Comparison of ENCODE assay signal across 13 cellular contexts in the genomic region with DNA sequence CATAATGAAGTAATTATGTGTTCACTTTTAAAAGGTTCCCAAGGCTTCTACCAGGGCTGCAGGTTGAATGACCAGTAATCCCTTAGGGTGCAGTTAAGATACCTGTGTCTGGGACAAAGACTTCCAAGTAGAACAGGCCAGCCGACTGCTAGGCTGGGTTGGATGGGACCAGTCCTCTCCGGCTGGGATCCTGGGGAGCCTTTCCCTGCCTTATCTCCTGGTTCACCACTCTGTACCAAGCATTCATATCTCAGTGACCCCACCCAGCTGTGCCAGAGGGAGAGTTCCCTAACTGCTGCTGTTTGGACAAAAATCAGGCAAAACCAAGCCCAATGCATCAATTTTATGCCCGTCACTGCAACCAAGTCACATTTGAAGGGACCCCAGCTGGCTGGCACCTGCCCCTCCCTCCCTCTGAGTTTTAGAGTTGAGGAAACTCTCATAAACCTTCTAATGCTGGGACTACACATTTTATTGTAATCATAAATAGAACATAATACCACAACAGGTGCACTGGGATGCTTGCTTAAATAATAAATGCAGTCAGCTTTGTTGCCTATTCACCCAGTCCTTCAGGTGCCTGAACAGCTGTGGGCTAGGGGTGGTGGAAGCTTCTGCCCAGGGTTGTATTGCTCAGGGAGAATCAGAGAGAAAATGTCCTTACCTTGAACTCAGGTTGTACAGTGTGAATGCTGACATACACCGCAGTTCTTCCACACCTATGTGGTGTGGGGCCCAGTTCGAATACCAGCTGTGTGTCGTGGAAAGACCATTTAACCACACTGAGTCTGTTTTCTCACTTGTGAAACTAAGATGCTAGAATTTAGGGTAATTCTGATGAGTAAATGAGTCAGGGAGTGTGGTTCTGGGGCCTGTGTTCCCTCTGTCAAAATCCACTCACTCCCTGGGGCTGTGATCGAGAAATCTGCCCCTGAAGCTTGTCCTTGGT.
A peak's percentile ranks its signal among the peaks of the same experiment; 100 is the strongest.
DNase-seq lines count a peak whose midpoint lies in the region; ATAC-seq and TF ChIP-seq lines count a peak whose summit lies in the region.
"Had no signal": no experiment of that assay in that cellular context is flagged by ENCODE, and none has a peak within 500 bp of the region (broad histone marks: within the 10 kb centered on the region; RNA-seq: fewer than 3 reads in every experiment).

No MANE protein-coding gene starts in this region.

- TF ChIP-seq POLR2A in body of pancreas (IDR thresholded peaks at IDR 0.05) (no peak), sigmoid colon (IDR thresholded peaks at IDR 0.05) (no peak)

- no peaks in the 10 kb centered on the region for H3K9me3 ChIP-seq in body of pancreas
- H3K9me3 ChIP-seq in sigmoid colon, result no peaks in the 10 kb centered on the region
- H3K9me3 ChIP-seq: adrenal gland, BLaER1 had no signal

- POLR2A ChIA-PET in activated CD8-positive, alpha-beta T cell treated with anti-CD3 and anti-CD28 coated beads, Interleukin-2, amount 10 ng/mL, durations not matched to agents 7 days and 5 days (lab: Charles Lee), result no interaction called here

- no peak for TF ChIP-seq EP300 in sigmoid colon (IDR thresholded peaks at IDR 0.05)

- CTCF ChIA-PET in activated CD8-positive, alpha-beta T cell treated with anti-CD3 and anti-CD28 coated beads, Interleukin-2, amount 10 ng/mL, durations not matched to agents 7 days and 5 days (lab: Charles Lee), result interaction anchor here (0.9 to 1.1 kb wide), 3 partner anchors 118 to 242 kb away, joined by 3 to 4 read pairs (median 3); no protein-coding TSS in a partner anchor

- no peaks in the 10 kb centered on the region for H3K27me3 ChIP-seq in body of pancreas
- no peaks in the 10 kb centered on the region for H3K27me3 ChIP-seq in sigmoid colon
- H3K27me3 ChIP-seq: adrenal gland, BLaER1 had no signal

- H3K4me1 Mint-ChIP-seq in activated CD8-positive, alpha-beta T cell treated with anti-CD3 and anti-CD28 coated beads, Interleukin-2, amount 10 ng/mL, durations not matched to agents 7 days and 5 days (ENCODE audit: low read depth), result peaks cover 45% of the 10 kb centered on the region

- H3K27ac ChIP-seq in body of pancreas (no peak overlapping the region), sigmoid colon (no peak overlapping the region)
- H3K27ac ChIP-seq: adrenal gland, BLaER1, parathyroid adenoma had no signal

- H3K4me1 ChIP-seq in body of pancreas, result no peaks in the 10 kb centered on the region
- no peaks in the 10 kb centered on the region for H3K4me1 ChIP-seq in sigmoid colon
- H3K4me1 ChIP-seq: adrenal gland, BLaER1 had no signal

- no peaks in the 10 kb centered on the region for H3K27me3 Mint-ChIP-seq in activated CD8-positive, alpha-beta T cell treated with anti-CD3 and anti-CD28 coated beads, Interleukin-2, amount 10 ng/mL, durations not matched to agents 7 days and 5 days (ENCODE audit: low read depth)

- no peak overlapping the region for H3K4me3 Mint-ChIP-seq in activated CD8-positive, alpha-beta T cell treated with anti-CD3 and anti-CD28 coated beads, Interleukin-2, amount 10 ng/mL, durations not matched to agents 7 days and 5 days

- WGBS in body of pancreas, 2 donors, result 85 to 88% methylated on average over 7 of the region's 7 CpGs
- 22 to 68% methylated on average over 7 of the region's 7 CpGs for WGBS in sigmoid colon, 2 donors

- H3K36me3 ChIP-seq in body of pancreas (replicated peaks in 1 of 2; ENCODE audit: insufficient read depth in 1 of 2, low read depth in 2 of 2) (no peaks in the 10 kb centered on the region), sigmoid colon (no peaks in the 10 kb centered on the region)
- H3K36me3 ChIP-seq: adrenal gland, BLaER1 had no signal

- H3K9me3 Mint-ChIP-seq in activated CD8-positive, alpha-beta T cell treated with anti-CD3 and anti-CD28 coated beads, Interleukin-2, amount 10 ng/mL, durations not matched to agents 7 days and 5 days (ENCODE audit: insufficient read depth), result no peaks in the 10 kb centered on the region

- no peak for TF ChIP-seq CTCF in body of pancreas (IDR thresholded peaks at IDR 0.05)
- no peak for TF ChIP-seq CTCF in sigmoid colon (IDR thresholded peaks at IDR 0.05)

- no peak overlapping the region for H3K27ac Mint-ChIP-seq in activated CD8-positive, alpha-beta T cell treated with anti-CD3 and anti-CD28 coated beads, Interleukin-2, amount 10 ng/mL, durations not matched to agents 7 days and 5 days

- no peaks in the 10 kb centered on the region for H3K36me3 Mint-ChIP-seq in activated CD8-positive, alpha-beta T cell treated with anti-CD3 and anti-CD28 coated beads, Interleukin-2, amount 10 ng/mL, durations not matched to agents 7 days and 5 days (ENCODE audit: low read depth)

- intact Hi-C loops in body of pancreas (cut with DNase I) (no loop called here), sigmoid colon (cut with DNase I) (no loop called here)

- peak; percentile 7 to 33 (median 7) for DNase-seq in stimulated activated CD4-positive, alpha-beta T cell treated with anti-CD3 and anti-CD28 coated beads, Interleukin-12 subunit alpha, Interleukin-12 subunit beta, amount 100 ng/mL, for 48 hours (ENCODE audit: low read depth in 2 of 3, low spot score in 1 of 3)
- no peak for DNase-seq in stimulated activated CD4-positive, alpha-beta T cell treated with anti-CD3 and anti-CD28 coated beads, Interleukin-4, amount 100 ng/mL, for 4 hours
- peak; percentile 39 for DNase-seq in activated CD8-positive, alpha-beta T cell treated with anti-CD3 and anti-CD28 coated beads, Interleukin-2, amount 10 ng/mL, durations not matched to agents 7 days and 5 days
- DNase-seq in NCI-H146 treated with DMSO at 0.1 percent for 48 hours (lab: John Stamatoyannopoulos, UW; ENCODE audit: unreplicated experiment), result no peak
- no peak for DNase-seq in body of pancreas
- no peak for DNase-seq in sigmoid colon
- DNase-seq: adrenal gland, T1000 had no signal

- ATAC-seq in HG02938 (IDR thresholded peaks at IDR 0.05; ENCODE audit: unreplicated experiment) (peak; percentile 52), HG03039 (IDR thresholded peaks at IDR 0.05; ENCODE audit: unreplicated experiment) (no peak), body of pancreas (no peak)
- ATAC-seq in activated CD8-positive, alpha-beta T cell treated with anti-CD3 and anti-CD28 coated beads, Interleukin-2, amount 10 ng/mL, durations not matched to agents 7 days and 5 days, result peak; percentile 35
- ATAC-seq: HCT116 had no signal

- H3K4me3 ChIP-seq in body of pancreas, result no peak overlapping the region
- no peak overlapping the region for H3K4me3 ChIP-seq in sigmoid colon
- H3K4me3 ChIP-seq: adrenal gland, BLaER1 had no signal

Comparison
In these comparisons a context has a peak if more than half of its experiments do, and no peak if none do; other contexts are left out.
1. DNase-seq: peak in stimulated activated CD4-positive, alpha-beta T cell treated with anti-CD3 and anti-CD28 coated beads, Interleukin-12 subunit alpha, Interleukin-12 subunit beta, amount 100 ng/mL, for 48 hours (3 of 3) and activated CD8-positive, alpha-beta T cell treated with anti-CD3 and anti-CD28 coated beads, Interleukin-2, amount 10 ng/mL, durations not matched to agents 7 days and 5 days (single experiment); none in stimulated activated CD4-positive, alpha-beta T cell treated with anti-CD3 and anti-CD28 coated beads, Interleukin-4, amount 100 ng/mL, for 4 hours (0 of 2), NCI-H146 treated with DMSO at 0.1 percent for 48 hours (single experiment), body of pancreas (0 of 4) and sigmoid colon (single experiment).
2. ATAC-seq: peak in HG02938 (single experiment) and activated CD8-positive, alpha-beta T cell treated with anti-CD3 and anti-CD28 coated beads, Interleukin-2, amount 10 ng/mL, durations not matched to agents 7 days and 5 days (single experiment); none in HG03039 (single experiment) and body of pancreas (single experiment).